ENCODE assay signal across 2 cellular contexts in the genomic region with DNA sequence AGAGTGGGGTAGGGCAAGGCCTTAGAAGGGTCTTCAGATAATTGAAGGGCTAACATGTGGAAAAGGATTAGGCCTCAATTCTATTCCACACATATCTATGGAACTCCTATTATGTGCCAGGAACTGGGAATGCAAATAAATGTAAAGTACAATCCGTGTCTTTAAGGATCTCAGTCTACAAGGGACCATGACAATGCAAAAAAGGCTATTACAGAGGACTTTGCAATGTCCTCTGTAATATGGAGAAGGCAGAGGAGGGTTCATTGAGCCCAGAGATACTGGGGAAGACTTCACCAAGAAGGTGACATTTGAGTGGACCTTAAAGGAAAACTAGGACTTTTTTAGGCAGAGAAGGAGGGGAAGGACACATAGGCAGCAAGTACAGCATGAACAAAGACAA.
TF ChIP-seq lines count a peak whose summit lies in the region.

No MANE protein-coding gene starts in this region.

TF ChIP-seq in A549, 52 proteins besides CTCF, POLR2A, EP300 and RAD21 (continued from another document):
- TF ChIP-seq, protein P1, sequence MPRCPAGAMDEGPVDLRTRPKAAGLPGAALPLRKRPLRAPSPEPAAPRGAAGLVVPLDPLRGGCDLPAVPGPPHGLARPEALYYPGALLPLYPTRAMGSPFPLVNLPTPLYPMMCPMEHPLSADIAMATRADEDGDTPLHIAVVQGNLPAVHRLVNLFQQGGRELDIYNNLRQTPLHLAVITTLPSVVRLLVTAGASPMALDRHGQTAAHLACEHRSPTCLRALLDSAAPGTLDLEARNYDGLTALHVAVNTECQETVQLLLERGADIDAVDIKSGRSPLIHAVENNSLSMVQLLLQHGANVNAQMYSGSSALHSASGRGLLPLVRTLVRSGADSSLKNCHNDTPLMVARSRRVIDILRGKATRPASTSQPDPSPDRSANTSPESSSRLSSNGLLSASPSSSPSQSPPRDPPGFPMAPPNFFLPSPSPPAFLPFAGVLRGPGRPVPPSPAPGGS (IDR thresholded peaks at IDR 0.05) = no peak
- no peak for TF ChIP-seq ZNF302 (CRISPR knock-in tag; IDR thresholded peaks at IDR 0.05)
- no peak for TF ChIP-seq PHF8 (IDR thresholded peaks at IDR 0.05; ENCODE audit: borderline replicate concordance, low read depth)
- no peak for TF ChIP-seq RARB (CRISPR knock-in tag; IDR thresholded peaks at IDR 0.05)
- no peak for TF ChIP-seq FOSB (CRISPR knock-in tag; IDR thresholded peaks at IDR 0.05)

TF ChIP-seq in GM23338, 12 proteins besides CTCF, POLR2A, EP300 and RAD21 (continued from another document):
- TF ChIP-seq, protein P2, sequence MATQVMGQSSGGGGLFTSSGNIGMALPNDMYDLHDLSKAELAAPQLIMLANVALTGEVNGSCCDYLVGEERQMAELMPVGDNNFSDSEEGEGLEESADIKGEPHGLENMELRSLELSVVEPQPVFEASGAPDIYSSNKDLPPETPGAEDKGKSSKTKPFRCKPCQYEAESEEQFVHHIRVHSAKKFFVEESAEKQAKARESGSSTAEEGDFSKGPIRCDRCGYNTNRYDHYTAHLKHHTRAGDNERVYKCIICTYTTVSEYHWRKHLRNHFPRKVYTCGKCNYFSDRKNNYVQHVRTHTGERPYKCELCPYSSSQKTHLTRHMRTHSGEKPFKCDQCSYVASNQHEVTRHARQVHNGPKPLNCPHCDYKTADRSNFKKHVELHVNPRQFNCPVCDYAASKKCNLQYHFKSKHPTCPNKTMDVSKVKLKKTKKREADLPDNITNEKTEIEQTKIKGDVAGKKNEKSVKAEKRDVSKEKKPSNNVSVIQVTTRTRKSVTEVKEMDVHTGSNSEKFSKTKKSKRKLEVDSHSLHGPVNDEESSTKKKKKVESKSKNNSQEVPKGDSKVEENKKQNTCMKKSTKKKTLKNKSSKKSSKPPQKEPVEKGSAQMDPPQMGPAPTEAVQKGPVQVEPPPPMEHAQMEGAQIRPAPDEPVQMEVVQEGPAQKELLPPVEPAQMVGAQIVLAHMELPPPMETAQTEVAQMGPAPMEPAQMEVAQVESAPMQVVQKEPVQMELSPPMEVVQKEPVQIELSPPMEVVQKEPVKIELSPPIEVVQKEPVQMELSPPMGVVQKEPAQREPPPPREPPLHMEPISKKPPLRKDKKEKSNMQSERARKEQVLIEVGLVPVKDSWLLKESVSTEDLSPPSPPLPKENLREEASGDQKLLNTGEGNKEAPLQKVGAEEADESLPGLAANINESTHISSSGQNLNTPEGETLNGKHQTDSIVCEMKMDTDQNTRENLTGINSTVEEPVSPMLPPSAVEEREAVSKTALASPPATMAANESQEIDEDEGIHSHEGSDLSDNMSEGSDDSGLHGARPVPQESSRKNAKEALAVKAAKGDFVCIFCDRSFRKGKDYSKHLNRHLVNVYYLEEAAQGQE (IDR thresholded peaks at IDR 0.05; ENCODE audit: unreplicated experiment) = no peak
- TF ChIP-seq, protein P3, sequence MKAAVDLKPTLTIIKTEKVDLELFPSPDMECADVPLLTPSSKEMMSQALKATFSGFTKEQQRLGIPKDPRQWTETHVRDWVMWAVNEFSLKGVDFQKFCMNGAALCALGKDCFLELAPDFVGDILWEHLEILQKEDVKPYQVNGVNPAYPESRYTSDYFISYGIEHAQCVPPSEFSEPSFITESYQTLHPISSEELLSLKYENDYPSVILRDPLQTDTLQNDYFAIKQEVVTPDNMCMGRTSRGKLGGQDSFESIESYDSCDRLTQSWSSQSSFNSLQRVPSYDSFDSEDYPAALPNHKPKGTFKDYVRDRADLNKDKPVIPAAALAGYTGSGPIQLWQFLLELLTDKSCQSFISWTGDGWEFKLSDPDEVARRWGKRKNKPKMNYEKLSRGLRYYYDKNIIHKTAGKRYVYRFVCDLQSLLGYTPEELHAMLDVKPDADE (IDR thresholded peaks at IDR 0.05) = no peak
- TF ChIP-seq NANOG (IDR thresholded peaks at IDR 0.05; ENCODE audit: borderline replicate concordance) (no peak), CREB1 (CRISPR knock-in tag; IDR thresholded peaks at IDR 0.05; ENCODE audit: low read depth) (no peak), STAT1 (IDR thresholded peaks at IDR 0.05; ENCODE audit: unreplicated experiment) (no peak)
- TF ChIP-seq, protein P4, sequence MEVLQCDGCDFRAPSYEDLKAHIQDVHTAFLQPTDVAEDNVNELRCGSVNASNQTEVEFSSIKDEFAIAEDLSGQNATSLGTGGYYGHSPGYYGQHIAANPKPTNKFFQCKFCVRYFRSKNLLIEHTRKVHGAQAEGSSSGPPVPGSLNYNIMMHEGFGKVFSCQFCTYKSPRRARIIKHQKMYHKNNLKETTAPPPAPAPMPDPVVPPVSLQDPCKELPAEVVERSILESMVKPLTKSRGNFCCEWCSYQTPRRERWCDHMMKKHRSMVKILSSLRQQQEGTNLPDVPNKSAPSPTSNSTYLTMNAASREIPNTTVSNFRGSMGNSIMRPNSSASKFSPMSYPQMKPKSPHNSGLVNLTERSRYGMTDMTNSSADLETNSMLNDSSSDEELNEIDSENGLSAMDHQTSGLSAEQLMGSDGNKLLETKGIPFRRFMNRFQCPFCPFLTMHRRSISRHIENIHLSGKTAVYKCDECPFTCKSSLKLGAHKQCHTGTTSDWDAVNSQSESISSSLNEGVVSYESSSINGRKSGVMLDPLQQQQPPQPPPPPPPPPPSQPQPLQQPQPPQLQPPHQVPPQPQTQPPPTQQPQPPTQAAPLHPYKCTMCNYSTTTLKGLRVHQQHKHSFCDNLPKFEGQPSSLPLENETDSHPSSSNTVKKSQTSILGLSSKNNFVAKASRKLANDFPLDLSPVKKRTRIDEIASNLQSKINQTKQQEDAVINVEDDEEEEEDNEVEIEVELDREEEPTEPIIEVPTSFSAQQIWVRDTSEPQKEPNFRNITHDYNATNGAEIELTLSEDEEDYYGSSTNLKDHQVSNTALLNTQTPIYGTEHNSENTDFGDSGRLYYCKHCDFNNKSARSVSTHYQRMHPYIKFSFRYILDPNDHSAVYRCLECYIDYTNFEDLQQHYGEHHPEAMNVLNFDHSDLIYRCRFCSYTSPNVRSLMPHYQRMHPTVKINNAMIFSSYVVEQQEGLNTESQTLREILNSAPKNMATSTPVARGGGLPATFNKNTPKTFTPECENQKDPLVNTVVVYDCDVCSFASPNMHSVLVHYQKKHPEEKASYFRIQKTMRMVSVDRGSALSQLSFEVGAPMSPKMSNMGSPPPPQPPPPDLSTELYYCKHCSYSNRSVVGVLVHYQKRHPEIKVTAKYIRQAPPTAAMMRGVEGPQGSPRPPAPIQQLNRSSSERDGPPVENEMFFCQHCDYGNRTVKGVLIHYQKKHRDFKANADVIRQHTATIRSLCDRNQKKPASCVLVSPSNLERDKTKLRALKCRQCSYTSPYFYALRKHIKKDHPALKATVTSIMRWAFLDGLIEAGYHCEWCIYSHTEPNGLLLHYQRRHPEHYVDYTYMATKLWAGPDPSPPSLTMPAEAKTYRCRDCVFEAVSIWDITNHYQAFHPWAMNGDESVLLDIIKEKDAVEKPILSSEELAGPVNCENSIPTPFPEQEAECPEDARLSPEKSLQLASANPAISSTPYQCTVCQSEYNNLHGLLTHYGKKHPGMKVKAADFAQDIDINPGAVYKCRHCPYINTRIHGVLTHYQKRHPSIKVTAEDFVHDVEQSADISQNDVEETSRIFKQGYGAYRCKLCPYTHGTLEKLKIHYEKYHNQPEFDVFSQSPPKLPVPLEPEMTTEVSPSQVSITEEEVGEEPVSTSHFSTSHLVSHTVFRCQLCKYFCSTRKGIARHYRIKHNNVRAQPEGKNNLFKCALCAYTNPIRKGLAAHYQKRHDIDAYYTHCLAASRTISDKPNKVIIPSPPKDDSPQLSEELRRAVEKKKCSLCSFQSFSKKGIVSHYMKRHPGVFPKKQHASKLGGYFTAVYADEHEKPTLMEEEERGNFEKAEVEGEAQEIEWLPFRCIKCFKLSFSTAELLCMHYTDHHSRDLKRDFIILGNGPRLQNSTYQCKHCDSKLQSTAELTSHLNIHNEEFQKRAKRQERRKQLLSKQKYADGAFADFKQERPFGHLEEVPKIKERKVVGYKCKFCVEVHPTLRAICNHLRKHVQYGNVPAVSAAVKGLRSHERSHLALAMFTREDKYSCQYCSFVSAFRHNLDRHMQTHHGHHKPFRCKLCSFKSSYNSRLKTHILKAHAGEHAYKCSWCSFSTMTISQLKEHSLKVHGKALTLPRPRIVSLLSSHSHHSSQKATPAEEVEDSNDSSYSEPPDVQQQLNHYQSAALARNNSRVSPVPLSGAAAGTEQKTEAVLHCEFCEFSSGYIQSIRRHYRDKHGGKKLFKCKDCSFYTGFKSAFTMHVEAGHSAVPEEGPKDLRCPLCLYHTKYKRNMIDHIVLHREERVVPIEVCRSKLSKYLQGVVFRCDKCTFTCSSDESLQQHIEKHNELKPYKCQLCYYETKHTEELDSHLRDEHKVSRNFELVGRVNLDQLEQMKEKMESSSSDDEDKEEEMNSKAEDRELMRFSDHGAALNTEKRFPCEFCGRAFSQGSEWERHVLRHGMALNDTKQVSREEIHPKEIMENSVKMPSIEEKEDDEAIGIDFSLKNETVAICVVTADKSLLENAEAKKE (CRISPR knock-in tag; IDR thresholded peaks at IDR 0.05) = no peak
